ENCODE assay signal across 10 cellular contexts in the genomic region with DNA sequence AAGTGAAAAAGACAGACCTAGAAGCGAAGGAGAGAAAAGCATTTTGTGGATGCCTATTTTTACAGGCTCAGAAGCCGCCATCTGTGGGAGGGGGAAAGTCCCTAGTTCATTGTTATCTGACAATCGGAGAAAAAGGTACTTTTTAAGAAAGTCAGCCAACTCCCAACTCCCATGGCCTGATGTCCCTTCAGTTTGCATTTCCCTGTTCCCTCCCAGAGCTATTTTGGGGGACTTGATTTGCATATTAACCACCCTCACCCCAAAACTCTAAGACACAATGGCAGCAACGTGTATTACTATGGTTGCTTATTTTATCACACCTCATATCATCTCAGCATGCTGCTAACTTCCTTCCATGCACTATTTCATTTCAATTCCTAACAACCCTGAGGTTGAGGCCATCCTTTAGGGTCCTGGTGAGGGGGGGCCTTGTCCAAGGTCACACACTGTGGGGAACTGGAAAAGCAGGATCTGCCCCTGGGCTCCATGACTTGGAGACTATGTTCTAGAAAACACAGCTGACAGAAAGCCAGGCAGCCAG. TPM values are rescaled to one million over a fixed set of nuclear protein-coding genes. Genes with fewer than 3 reads are reported as not detected.
DNase-seq lines count a peak whose midpoint lies in the region; ATAC-seq lines count a peak whose summit lies in the region.
"Had no signal": no experiment of that assay in that cellular context is flagged by ENCODE, and none has a peak within 500 bp of the region (broad histone marks: within the 10 kb centered on the region; RNA-seq: fewer than 3 reads in every experiment).

No MANE protein-coding gene starts in this region.

- H3K36me3 Mint-ChIP-seq in activated CD4-positive, alpha-beta T cell treated with anti-CD3 and anti-CD28 coated beads for 36 hours (ENCODE audit: low read depth): peaks cover 17% of the 10 kb centered on the region
- peaks cover 81% of the 10 kb centered on the region for H3K36me3 Mint-ChIP-seq in stimulated activated memory B cell treated with anti-CD40 and anti-IgM and Interleukin-4, amounts not matched to agents 10 μg/mL and 1 μg/mL and 100 μg/mL, for 72 hours

- peaks cover 4% of the 10 kb centered on the region for H3K9me3 Mint-ChIP-seq in activated CD4-positive, alpha-beta T cell treated with anti-CD3 and anti-CD28 coated beads for 36 hours (ENCODE audit: low read depth)
- peaks cover 2% of the 10 kb centered on the region for H3K9me3 Mint-ChIP-seq in stimulated activated memory B cell treated with anti-CD40 and anti-IgM and Interleukin-4, amounts not matched to agents 10 μg/mL and 1 μg/mL and 100 μg/mL, for 72 hours

- POLR2A ChIA-PET in activated CD4-positive, alpha-beta T cell treated with anti-CD3 and anti-CD28 coated beads for 36 hours (lab: Charles Lee): no interaction called here

- peak; percentile 68 for DNase-seq in activated CD4-positive, alpha-beta T cell treated with anti-CD3 and anti-CD28 coated beads for 36 hours
- no peak for DNase-seq in activated CD4-positive, alpha-beta T cell treated with anti-CD3 and anti-CD28 coated beads, Interleukin-2, amount 50 U/mL, for 1 hour
- DNase-seq in activated CD4-positive, alpha-beta T cell treated with anti-CD3 and anti-CD28 coated beads, Interleukin-2, amount 50 U/mL, for 4 hours: peak; percentile 30 to 36
- DNase-seq in amniotic stem cell (lab: John Stamatoyannopoulos, UW) (no peak), GF-D8 (lab: John Stamatoyannopoulos, UW) (no peak)
- DNase-seq: GOT3, NCI-H526 treated with DMSO at 0.1 percent for 48 hours had no signal

- intact Hi-C loops in activated CD4-positive, alpha-beta T cell treated with anti-CD3 and anti-CD28 coated beads for 36 hours (cut with DNase I, micrococcal nuclease): no loop called here

- H3K27me3 Mint-ChIP-seq in activated CD4-positive, alpha-beta T cell treated with anti-CD3 and anti-CD28 coated beads for 36 hours: no peaks in the 10 kb centered on the region
- H3K27me3 Mint-ChIP-seq in stimulated activated memory B cell treated with anti-CD40 and anti-IgM and Interleukin-4, amounts not matched to agents 10 μg/mL and 1 μg/mL and 100 μg/mL, for 72 hours: no peaks in the 10 kb centered on the region

- H3K4me1 Mint-ChIP-seq in activated CD4-positive, alpha-beta T cell treated with anti-CD3 and anti-CD28 coated beads for 36 hours: peaks cover 27% of the 10 kb centered on the region
- H3K4me1 Mint-ChIP-seq in stimulated activated memory B cell treated with anti-CD40 and anti-IgM and Interleukin-4, amounts not matched to agents 10 μg/mL and 1 μg/mL and 100 μg/mL, for 72 hours: peaks cover 92% of the 10 kb centered on the region

- peak overlapping the region; percentile 13 for H3K4me3 Mint-ChIP-seq in activated CD4-positive, alpha-beta T cell treated with anti-CD3 and anti-CD28 coated beads for 36 hours
- peak overlapping the region; percentile 82 for H3K4me3 Mint-ChIP-seq in stimulated activated memory B cell treated with anti-CD40 and anti-IgM and Interleukin-4, amounts not matched to agents 10 μg/mL and 1 μg/mL and 100 μg/mL, for 72 hours

- H3K27ac Mint-ChIP-seq in activated CD4-positive, alpha-beta T cell treated with anti-CD3 and anti-CD28 coated beads for 36 hours: peak overlapping the region; percentile 81
- H3K27ac Mint-ChIP-seq in stimulated activated memory B cell treated with anti-CD40 and anti-IgM and Interleukin-4, amounts not matched to agents 10 μg/mL and 1 μg/mL and 100 μg/mL, for 72 hours: peak overlapping the region; percentile 89

- ATAC-seq in activated CD4-positive, alpha-beta T cell treated with anti-CD3 and anti-CD28 coated beads for 36 hours: peak; percentile 77
- ATAC-seq in HG02852 (IDR thresholded peaks at IDR 0.05; ENCODE audit: unreplicated experiment) (peak; percentile 56), GM18520 (IDR thresholded peaks at IDR 0.05; ENCODE audit: unreplicated experiment) (no peak)
- peak; percentile 70 for ATAC-seq in stimulated activated memory B cell treated with anti-CD40 and anti-IgM and Interleukin-4, amounts not matched to agents 10 μg/mL and 1 μg/mL and 100 μg/mL, for 72 hours

- CTCF ChIA-PET in activated CD4-positive, alpha-beta T cell treated with anti-CD3 and anti-CD28 coated beads for 36 hours (lab: Charles Lee): interaction anchor here (0.6 kb wide), 2 partner anchors 34 to 69 kb away, joined by 3 read pairs; no protein-coding TSS in a partner anchor

RNA-seq across cellular contexts. Expression of a gene that starts 18.7 kb away (rescaled TPM):
- total RNA-seq in activated CD4-positive, alpha-beta T cell treated with anti-CD3 and anti-CD28 coated beads for 36 hours: 1 to 10 TPM; 4.4 to 4.7 TPM

RNA-seq across cellular contexts. Expression of a gene that starts 56.3 kb away (rescaled TPM):
- 1 to 10 TPM; 7.2 to 7.3 TPM for total RNA-seq in activated CD4-positive, alpha-beta T cell treated with anti-CD3 and anti-CD28 coated beads for 36 hours

Comparison
In these comparisons a context has a peak if more than half of its experiments do, and no peak if none do; other contexts are left out.
1. DNase-seq: peak in activated CD4-positive, alpha-beta T cell treated with anti-CD3 and anti-CD28 coated beads for 36 hours (single experiment) and activated CD4-positive, alpha-beta T cell treated with anti-CD3 and anti-CD28 coated beads, Interleukin-2, amount 50 U/mL, for 4 hours (2 of 2); none in activated CD4-positive, alpha-beta T cell treated with anti-CD3 and anti-CD28 coated beads, Interleukin-2, amount 50 U/mL, for 1 hour (single experiment), amniotic stem cell (single experiment) and GF-D8 (single experiment).